Comparison of ENCODE assay signal across 29 cellular contexts in the genomic region with DNA sequence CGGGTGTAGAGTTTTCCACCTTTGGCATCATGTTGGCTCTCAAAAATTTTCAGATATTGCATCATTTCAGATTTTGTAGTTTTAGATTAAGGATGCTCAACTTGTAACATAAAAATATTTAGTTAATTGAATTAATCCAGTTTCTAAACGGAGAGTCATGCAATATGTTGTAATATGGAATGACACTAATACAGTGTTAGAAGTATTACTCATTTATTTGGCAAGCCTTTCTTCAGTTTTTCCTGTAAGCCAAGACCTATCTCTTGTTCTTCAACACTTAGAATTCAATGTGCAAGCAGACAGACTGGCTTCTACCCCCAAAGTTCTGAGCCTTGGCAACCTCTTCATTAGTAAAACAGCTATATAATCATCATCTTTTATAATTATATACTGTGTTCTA.
"Had no signal": no experiment of that assay in that cellular context is flagged by ENCODE, and none has a peak within 500 bp of the region (broad histone marks: within the 10 kb centered on the region; RNA-seq: fewer than 3 reads in every experiment).

No MANE protein-coding gene starts in this region.

- H3K27me3 Mint-ChIP-seq: activated T-cell treated with anti-CD3 and anti-CD28 coated beads, Interleukin-2, amount 50 U/mL, for 24 hours; activated T-helper 17 cell treated with anti-CD3 and anti-CD28 coated beads, Interleukin-2, amount 50 U/mL, for 72 hours; effector memory CD8-positive, alpha-beta T cell; naive thymus-derived CD8-positive, alpha-beta T cell had no signal

- H3K27ac Mint-ChIP-seq: activated naive CD4-positive, alpha-beta T cell treated with anti-CD3 and anti-CD28 coated beads, Interleukin-2, amount 50 U/mL, for 72 hours; activated T-cell treated with anti-CD3 and anti-CD28 coated beads, Interleukin-2, amount 50 U/mL, for 24 hours; activated T-helper 17 cell treated with anti-CD3 and anti-CD28 coated beads, Interleukin-2, amount 50 U/mL, for 72 hours; effector memory CD8-positive, alpha-beta T cell; mesothelial cell of epicardium; naive thymus-derived CD8-positive, alpha-beta T cell; neural progenitor cell; T-helper 1 cell treated with Interleukin-12 subunit alpha and Interleukin-12 subunit beta and Interleukin-4 antibody, amounts not matched to agents 30 μg/mL and 1 μg/mL, for 36 hours; WTC11 had no signal

- H3K4me1 Mint-ChIP-seq: activated T-helper 17 cell treated with anti-CD3 and anti-CD28 coated beads, Interleukin-2, amount 50 U/mL, for 72 hours; mesothelial cell of epicardium; naive thymus-derived CD8-positive, alpha-beta T cell; neural progenitor cell had no signal

- H3K9me3 Mint-ChIP-seq: activated naive CD4-positive, alpha-beta T cell treated with anti-CD3 and anti-CD28 coated beads, Interleukin-2, amount 50 U/mL, for 72 hours; effector memory CD8-positive, alpha-beta T cell; mesothelial cell of epicardium; neural progenitor cell; T-helper 1 cell treated with Interleukin-12 subunit alpha and Interleukin-12 subunit beta and Interleukin-4 antibody, amounts not matched to agents 30 μg/mL and 1 μg/mL, for 36 hours had no signal

- H3K36me3 Mint-ChIP-seq: activated naive CD4-positive, alpha-beta T cell treated with anti-CD3 and anti-CD28 coated beads, Interleukin-2, amount 50 U/mL, for 72 hours; mesothelial cell of epicardium; naive thymus-derived CD8-positive, alpha-beta T cell; neural progenitor cell; WTC11 had no signal

- H3K4me3 Mint-ChIP-seq: activated T-cell treated with anti-CD3 and anti-CD28 coated beads, Interleukin-2, amount 50 U/mL, for 24 hours; activated T-helper 17 cell treated with anti-CD3 and anti-CD28 coated beads, Interleukin-2, amount 50 U/mL, for 72 hours; effector memory CD8-positive, alpha-beta T cell; mesothelial cell of epicardium; naive thymus-derived CD8-positive, alpha-beta T cell; neural progenitor cell; T-helper 1 cell treated with Interleukin-12 subunit alpha and Interleukin-12 subunit beta and Interleukin-4 antibody, amounts not matched to agents 30 μg/mL and 1 μg/mL, for 36 hours; WTC11 had no signal

- ATAC-seq: activated naive CD4-positive, alpha-beta T cell treated with anti-CD3 and anti-CD28 coated beads, Interleukin-2, amount 50 U/mL, for 72 hours; activated T-helper 17 cell treated with anti-CD3 and anti-CD28 coated beads, Interleukin-2, amount 50 U/mL, for 72 hours; effector memory CD8-positive, alpha-beta T cell; gastroesophageal sphincter; left ventricle myocardium superior; naive thymus-derived CD8-positive, alpha-beta T cell; stimulated activated naive CD8-positive, alpha-beta T cell treated with anti-CD3 and anti-CD28 coated beads, Interleukin-15, Interleukin-2, amounts not matched to agents 100 U/mL and 50 U/mL, for 24 hours; upper lobe of right lung; WTC11 had no signal

- DNase-seq: activated CD4-positive, alpha-beta T cell treated with anti-CD3 and anti-CD28 coated beads, Interleukin-2, amount 50 U/mL, for 4 hours; activated CD8-positive, alpha-beta memory T cell treated with anti-CD3 and anti-CD28 coated beads for 24 hours; activated CD8-positive, alpha-beta memory T cell treated with anti-CD3 and anti-CD28 coated beads, Interleukin-2, amount 50 U/mL, for 4 hours; activated T-cell treated with anti-CD3 and anti-CD28 coated beads, Interleukin-2, amount 50 U/mL, for 24 hours; adrenal gland; colonic mucosa; dorsolateral prefrontal cortex; effector memory CD8-positive, alpha-beta T cell; head of caudate nucleus; hypothalamus; left ventricle myocardium superior; mammary epithelial cell; naive thymus-derived CD8-positive, alpha-beta T cell; posterior cingulate gyrus; spleen; stimulated activated CD4-positive, alpha-beta T cell treated with anti-CD3 and anti-CD28 coated beads, Interleukin-4, amount 100 ng/mL, for 4 hours; stimulated activated naive CD8-positive, alpha-beta T cell treated with anti-CD3 and anti-CD28 coated beads, Interleukin-15, Interleukin-2, amounts not matched to agents 100 U/mL and 50 U/mL, for 24 hours; substantia nigra; T1000; thyroid gland; upper lobe of right lung had no signal

- H3K4me3 ChIP-seq: adrenal gland, ascending aorta, colonic mucosa, dorsolateral prefrontal cortex, gastroesophageal sphincter, neural progenitor cell, spleen, thyroid gland, upper lobe of right lung had no signal
